1 cellular context compared by ENCODE assay signal in the genomic region with DNA sequence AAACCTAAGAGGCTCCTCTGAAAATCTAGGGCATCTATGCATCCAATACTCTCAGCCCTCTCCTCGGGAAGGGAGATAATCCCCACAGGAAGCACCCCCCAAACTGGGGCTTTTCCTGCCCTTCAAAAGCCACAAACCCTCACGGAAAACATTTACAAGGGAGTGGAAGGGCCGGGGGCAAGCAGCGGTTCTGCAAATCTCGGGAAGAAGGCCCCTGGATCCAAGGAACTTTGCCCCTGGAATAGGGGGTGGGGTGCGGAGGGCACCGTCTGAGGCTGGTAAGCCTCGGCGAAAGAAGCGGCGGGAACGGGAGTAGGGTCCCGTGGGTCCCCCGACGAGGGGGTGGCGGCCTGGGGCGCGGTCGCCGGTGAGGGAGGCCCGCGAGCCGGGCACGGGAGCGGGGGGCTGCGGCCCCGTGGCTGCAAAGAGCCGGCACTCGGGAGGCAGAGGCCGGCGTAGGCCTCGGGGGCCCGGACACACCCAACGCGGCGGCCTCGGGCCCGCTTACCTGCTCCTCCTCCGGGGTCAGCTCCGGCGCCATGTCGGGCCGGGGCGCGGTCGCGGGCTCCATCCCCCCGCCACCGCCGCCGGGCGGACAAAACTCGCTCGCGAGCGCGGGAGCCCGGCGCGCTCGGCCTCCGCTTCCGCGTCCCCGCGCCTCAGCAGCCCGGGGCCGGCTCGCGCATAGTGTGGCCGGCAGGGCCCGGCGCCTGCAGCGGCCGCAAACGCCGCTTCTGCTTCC.
TF ChIP-seq lines count a peak whose summit lies in the region.

No MANE protein-coding gene starts in this region.

TF ChIP-seq in WTC11, 78 proteins besides CTCF, POLR2A, EP300 and RAD21 (continued from another document):
- TF ChIP-seq, protein P1, sequence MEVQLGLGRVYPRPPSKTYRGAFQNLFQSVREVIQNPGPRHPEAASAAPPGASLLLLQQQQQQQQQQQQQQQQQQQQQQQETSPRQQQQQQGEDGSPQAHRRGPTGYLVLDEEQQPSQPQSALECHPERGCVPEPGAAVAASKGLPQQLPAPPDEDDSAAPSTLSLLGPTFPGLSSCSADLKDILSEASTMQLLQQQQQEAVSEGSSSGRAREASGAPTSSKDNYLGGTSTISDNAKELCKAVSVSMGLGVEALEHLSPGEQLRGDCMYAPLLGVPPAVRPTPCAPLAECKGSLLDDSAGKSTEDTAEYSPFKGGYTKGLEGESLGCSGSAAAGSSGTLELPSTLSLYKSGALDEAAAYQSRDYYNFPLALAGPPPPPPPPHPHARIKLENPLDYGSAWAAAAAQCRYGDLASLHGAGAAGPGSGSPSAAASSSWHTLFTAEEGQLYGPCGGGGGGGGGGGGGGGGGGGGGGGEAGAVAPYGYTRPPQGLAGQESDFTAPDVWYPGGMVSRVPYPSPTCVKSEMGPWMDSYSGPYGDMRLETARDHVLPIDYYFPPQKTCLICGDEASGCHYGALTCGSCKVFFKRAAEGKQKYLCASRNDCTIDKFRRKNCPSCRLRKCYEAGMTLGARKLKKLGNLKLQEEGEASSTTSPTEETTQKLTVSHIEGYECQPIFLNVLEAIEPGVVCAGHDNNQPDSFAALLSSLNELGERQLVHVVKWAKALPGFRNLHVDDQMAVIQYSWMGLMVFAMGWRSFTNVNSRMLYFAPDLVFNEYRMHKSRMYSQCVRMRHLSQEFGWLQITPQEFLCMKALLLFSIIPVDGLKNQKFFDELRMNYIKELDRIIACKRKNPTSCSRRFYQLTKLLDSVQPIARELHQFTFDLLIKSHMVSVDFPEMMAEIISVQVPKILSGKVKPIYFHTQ (CRISPR knock-in tag; IDR thresholded peaks at IDR 0.05): no peak
- no peak for TF ChIP-seq GTF2I (CRISPR knock-in tag; conservative IDR thresholded peaks at IDR 0.05)
- TF ChIP-seq ATF1 (CRISPR knock-in tag; IDR thresholded peaks at IDR 0.05): no peak
- TF ChIP-seq ESRRA (CRISPR knock-in tag; IDR thresholded peaks at IDR 0.05; ENCODE audit: borderline replicate concordance): no peak
- TF ChIP-seq, protein P2, sequence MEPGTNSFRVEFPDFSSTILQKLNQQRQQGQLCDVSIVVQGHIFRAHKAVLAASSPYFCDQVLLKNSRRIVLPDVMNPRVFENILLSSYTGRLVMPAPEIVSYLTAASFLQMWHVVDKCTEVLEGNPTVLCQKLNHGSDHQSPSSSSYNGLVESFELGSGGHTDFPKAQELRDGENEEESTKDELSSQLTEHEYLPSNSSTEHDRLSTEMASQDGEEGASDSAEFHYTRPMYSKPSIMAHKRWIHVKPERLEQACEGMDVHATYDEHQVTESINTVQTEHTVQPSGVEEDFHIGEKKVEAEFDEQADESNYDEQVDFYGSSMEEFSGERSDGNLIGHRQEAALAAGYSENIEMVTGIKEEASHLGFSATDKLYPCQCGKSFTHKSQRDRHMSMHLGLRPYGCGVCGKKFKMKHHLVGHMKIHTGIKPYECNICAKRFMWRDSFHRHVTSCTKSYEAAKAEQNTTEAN (CRISPR knock-in tag; IDR thresholded peaks at IDR 0.05): 0 out of 2 replicates have a peak, but pooled peaks have one; percentile 17
- TF ChIP-seq, protein P3, sequence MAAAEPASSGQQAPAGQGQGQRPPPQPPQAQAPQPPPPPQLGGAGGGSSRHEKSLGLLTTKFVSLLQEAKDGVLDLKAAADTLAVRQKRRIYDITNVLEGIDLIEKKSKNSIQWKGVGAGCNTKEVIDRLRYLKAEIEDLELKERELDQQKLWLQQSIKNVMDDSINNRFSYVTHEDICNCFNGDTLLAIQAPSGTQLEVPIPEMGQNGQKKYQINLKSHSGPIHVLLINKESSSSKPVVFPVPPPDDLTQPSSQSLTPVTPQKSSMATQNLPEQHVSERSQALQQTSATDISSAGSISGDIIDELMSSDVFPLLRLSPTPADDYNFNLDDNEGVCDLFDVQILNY (CRISPR knock-in tag; IDR thresholded peaks at IDR 0.05): no peak
- TF ChIP-seq, protein P4, sequence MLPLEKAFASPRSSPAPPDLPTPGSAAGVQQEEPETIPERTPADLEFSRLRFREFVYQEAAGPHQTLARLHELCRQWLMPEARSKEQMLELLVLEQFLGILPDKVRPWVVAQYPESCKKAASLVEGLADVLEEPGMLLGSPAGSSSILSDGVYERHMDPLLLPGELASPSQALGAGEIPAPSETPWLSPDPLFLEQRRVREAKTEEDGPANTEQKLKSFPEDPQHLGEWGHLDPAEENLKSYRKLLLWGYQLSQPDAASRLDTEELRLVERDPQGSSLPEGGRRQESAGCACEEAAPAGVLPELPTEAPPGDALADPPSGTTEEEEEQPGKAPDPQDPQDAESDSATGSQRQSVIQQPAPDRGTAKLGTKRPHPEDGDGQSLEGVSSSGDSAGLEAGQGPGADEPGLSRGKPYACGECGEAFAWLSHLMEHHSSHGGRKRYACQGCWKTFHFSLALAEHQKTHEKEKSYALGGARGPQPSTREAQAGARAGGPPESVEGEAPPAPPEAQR (CRISPR knock-in tag; IDR thresholded peaks at IDR 0.05): no peak
- no peak for TF ChIP-seq SMAD3 (CRISPR knock-in tag; IDR thresholded peaks at IDR 0.05; ENCODE audit: borderline replicate concordance)
- TF ChIP-seq ETV6 (CRISPR knock-in tag; IDR thresholded peaks at IDR 0.05): no peak; the same call in 1 of the 2 replicates
- TF ChIP-seq, protein P5, sequence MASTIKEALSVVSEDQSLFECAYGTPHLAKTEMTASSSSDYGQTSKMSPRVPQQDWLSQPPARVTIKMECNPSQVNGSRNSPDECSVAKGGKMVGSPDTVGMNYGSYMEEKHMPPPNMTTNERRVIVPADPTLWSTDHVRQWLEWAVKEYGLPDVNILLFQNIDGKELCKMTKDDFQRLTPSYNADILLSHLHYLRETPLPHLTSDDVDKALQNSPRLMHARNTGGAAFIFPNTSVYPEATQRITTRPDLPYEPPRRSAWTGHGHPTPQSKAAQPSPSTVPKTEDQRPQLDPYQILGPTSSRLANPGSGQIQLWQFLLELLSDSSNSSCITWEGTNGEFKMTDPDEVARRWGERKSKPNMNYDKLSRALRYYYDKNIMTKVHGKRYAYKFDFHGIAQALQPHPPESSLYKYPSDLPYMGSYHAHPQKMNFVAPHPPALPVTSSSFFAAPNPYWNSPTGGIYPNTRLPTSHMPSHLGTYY (CRISPR knock-in tag; IDR thresholded peaks at IDR 0.05): no peak
- TF ChIP-seq, protein P6, sequence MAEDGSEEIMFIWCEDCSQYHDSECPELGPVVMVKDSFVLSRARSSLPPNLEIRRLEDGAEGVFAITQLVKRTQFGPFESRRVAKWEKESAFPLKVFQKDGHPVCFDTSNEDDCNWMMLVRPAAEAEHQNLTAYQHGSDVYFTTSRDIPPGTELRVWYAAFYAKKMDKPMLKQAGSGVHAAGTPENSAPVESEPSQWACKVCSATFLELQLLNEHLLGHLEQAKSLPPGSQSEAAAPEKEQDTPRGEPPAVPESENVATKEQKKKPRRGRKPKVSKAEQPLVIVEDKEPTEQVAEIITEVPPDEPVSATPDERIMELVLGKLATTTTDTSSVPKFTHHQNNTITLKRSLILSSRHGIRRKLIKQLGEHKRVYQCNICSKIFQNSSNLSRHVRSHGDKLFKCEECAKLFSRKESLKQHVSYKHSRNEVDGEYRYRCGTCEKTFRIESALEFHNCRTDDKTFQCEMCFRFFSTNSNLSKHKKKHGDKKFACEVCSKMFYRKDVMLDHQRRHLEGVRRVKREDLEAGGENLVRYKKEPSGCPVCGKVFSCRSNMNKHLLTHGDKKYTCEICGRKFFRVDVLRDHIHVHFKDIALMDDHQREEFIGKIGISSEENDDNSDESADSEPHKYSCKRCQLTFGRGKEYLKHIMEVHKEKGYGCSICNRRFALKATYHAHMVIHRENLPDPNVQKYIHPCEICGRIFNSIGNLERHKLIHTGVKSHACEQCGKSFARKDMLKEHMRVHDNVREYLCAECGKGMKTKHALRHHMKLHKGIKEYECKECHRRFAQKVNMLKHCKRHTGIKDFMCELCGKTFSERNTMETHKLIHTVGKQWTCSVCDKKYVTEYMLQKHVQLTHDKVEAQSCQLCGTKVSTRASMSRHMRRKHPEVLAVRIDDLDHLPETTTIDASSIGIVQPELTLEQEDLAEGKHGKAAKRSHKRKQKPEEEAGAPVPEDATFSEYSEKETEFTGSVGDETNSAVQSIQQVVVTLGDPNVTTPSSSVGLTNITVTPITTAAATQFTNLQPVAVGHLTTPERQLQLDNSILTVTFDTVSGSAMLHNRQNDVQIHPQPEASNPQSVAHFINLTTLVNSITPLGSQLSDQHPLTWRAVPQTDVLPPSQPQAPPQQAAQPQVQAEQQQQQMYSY (CRISPR knock-in tag; IDR thresholded peaks at IDR 0.05): no peak
- no peak for TF ChIP-seq ZNF263 (CRISPR knock-in tag; IDR thresholded peaks at IDR 0.05; ENCODE audit: low read depth)
- TF ChIP-seq TEAD4 (CRISPR knock-in tag; IDR thresholded peaks at IDR 0.05): no peak
